In genomic region chr19:633786-634639, GRCh38 we compare ENCODE assay signal across 8 cellular contexts. TPM values are rescaled to one million over a fixed set of nuclear protein-coding genes. Genes with fewer than 3 reads are reported as not detected.
DNase-seq lines count a peak whose midpoint lies in the region.

No MANE protein-coding gene starts in this region.

- POLR2A ChIA-PET in activated CD4-positive, alpha-beta T cell treated with anti-CD3 and anti-CD28 coated beads, Interleukin-2, amount 10 ng/mL, durations not matched to agents 7 days and 5 days (lab: Charles Lee): no interaction called here

- peak overlapping the region; percentile 85 for H3K27ac Mint-ChIP-seq in activated CD4-positive, alpha-beta T cell treated with anti-CD3 and anti-CD28 coated beads, Interleukin-2, amount 10 ng/mL, durations not matched to agents 7 days and 5 days
- H3K27ac Mint-ChIP-seq in activated naive CD8-positive, alpha-beta T cell treated with anti-CD3 and anti-CD28 coated beads for 36 hours: peak overlapping the region; percentile 95

- peaks cover 17% of the 10 kb centered on the region for H3K4me1 ChIP-seq in thymus (ENCODE audit: control insufficient read depth, insufficient read depth, low read length)

- CTCF ChIA-PET in activated CD4-positive, alpha-beta T cell treated with anti-CD3 and anti-CD28 coated beads, Interleukin-2, amount 10 ng/mL, durations not matched to agents 7 days and 5 days (lab: Charles Lee): interaction anchor here (0.7 to 1.3 kb wide), 5 partner anchors 9 to 123 kb away, joined by 3 to 5 read pairs (median 4); no protein-coding TSS in a partner anchor

- H3K27me3 ChIP-seq in layer of hippocampus (ENCODE audit: control insufficient read depth, insufficient read depth, low read length): no peaks in the 10 kb centered on the region
- H3K27me3 ChIP-seq in thymus (ENCODE audit: control insufficient read depth, insufficient read depth): peaks cover 6% of the 10 kb centered on the region

- peak overlapping the region; percentile 96 for H3K4me3 Mint-ChIP-seq in activated CD4-positive, alpha-beta T cell treated with anti-CD3 and anti-CD28 coated beads, Interleukin-2, amount 10 ng/mL, durations not matched to agents 7 days and 5 days
- H3K4me3 Mint-ChIP-seq in activated naive CD8-positive, alpha-beta T cell treated with anti-CD3 and anti-CD28 coated beads for 36 hours: peak overlapping the region; percentile 97

- no peaks in the 10 kb centered on the region for H3K27me3 Mint-ChIP-seq in activated CD4-positive, alpha-beta T cell treated with anti-CD3 and anti-CD28 coated beads, Interleukin-2, amount 10 ng/mL, durations not matched to agents 7 days and 5 days
- H3K27me3 Mint-ChIP-seq in activated naive CD8-positive, alpha-beta T cell treated with anti-CD3 and anti-CD28 coated beads for 36 hours: no peaks in the 10 kb centered on the region

- H3K4me1 Mint-ChIP-seq in activated CD4-positive, alpha-beta T cell treated with anti-CD3 and anti-CD28 coated beads, Interleukin-2, amount 10 ng/mL, durations not matched to agents 7 days and 5 days: peaks cover 23% of the 10 kb centered on the region
- H3K4me1 Mint-ChIP-seq in activated naive CD8-positive, alpha-beta T cell treated with anti-CD3 and anti-CD28 coated beads for 36 hours: peaks cover 24% of the 10 kb centered on the region

- no peaks in the 10 kb centered on the region for H3K9me3 Mint-ChIP-seq in activated CD4-positive, alpha-beta T cell treated with anti-CD3 and anti-CD28 coated beads, Interleukin-2, amount 10 ng/mL, durations not matched to agents 7 days and 5 days
- H3K9me3 Mint-ChIP-seq in activated naive CD8-positive, alpha-beta T cell treated with anti-CD3 and anti-CD28 coated beads for 36 hours: no peaks in the 10 kb centered on the region

- H3K36me3 Mint-ChIP-seq in activated CD4-positive, alpha-beta T cell treated with anti-CD3 and anti-CD28 coated beads, Interleukin-2, amount 10 ng/mL, durations not matched to agents 7 days and 5 days (ENCODE audit: low read depth): peaks cover 9% of the 10 kb centered on the region
- H3K36me3 Mint-ChIP-seq in activated naive CD8-positive, alpha-beta T cell treated with anti-CD3 and anti-CD28 coated beads for 36 hours: peaks cover 23% of the 10 kb centered on the region

- H3K9me3 ChIP-seq in thymus (ENCODE audit: control insufficient read depth): no peaks in the 10 kb centered on the region

- peak overlapping the region; percentile 91 for H3K4me3 ChIP-seq in thymus (ENCODE audit: low read length)

- peaks cover 13% of the 10 kb centered on the region for H3K36me3 ChIP-seq in thymus (ENCODE audit: control insufficient read depth, insufficient read depth)

- H3K27ac ChIP-seq in layer of hippocampus (ENCODE audit: low read depth, low read length) (peak overlapping the region; percentile 57), thymus (ENCODE audit: low read depth) (peak overlapping the region; percentile 60)

- DNase-seq in activated CD4-positive, alpha-beta T cell treated with anti-CD3 and anti-CD28 coated beads, Interleukin-2, amount 10 ng/mL, durations not matched to agents 7 days and 5 days: no peak
- no peak for DNase-seq in activated CD4-positive, alpha-beta T cell treated with anti-CD3 and anti-CD28 coated beads, Interleukin-2, amount 50 U/mL, for 48 hours
- no peak for DNase-seq in activated naive CD8-positive, alpha-beta T cell treated with anti-CD3 and anti-CD28 coated beads for 36 hours
- DNase-seq in iPS-NIHi7 (ENCODE audit: extremely low spot score): no peak
- no peak for DNase-seq in OCI-M1 (lab: John Stamatoyannopoulos, UW)
- DNase-seq in DMS114 treated with DMSO at 0.1 percent for 48 hours (lab: John Stamatoyannopoulos, UW; ENCODE audit: unreplicated experiment): no peak

- WGBS in thymus: 34% methylated on average over 32 of the region's 32 CpGs

RNA-seq across cellular contexts. Expression of gene POLRMT, which starts 0.7 kb away (rescaled TPM):
- 10 to 100 TPM; 42.1 to 52.3 TPM for total RNA-seq in activated CD4-positive, alpha-beta T cell treated with anti-CD3 and anti-CD28 coated beads, Interleukin-2, amount 10 ng/mL, durations not matched to agents 7 days and 5 days
- total RNA-seq in activated naive CD8-positive, alpha-beta T cell treated with anti-CD3 and anti-CD28 coated beads for 36 hours: 10 to 100 TPM; 73.3 to 74.6 TPM
- 130 TPM for polyA plus RNA-seq in thymus

RNA-seq across cellular contexts. Expression of gene FGF22, which starts 5.7 kb away (rescaled TPM):
- under 1 TPM in 1 of 2 experiments, not detected in 1; 0.12 TPM for total RNA-seq in activated CD4-positive, alpha-beta T cell treated with anti-CD3 and anti-CD28 coated beads, Interleukin-2, amount 10 ng/mL, durations not matched to agents 7 days and 5 days
- total RNA-seq in activated naive CD8-positive, alpha-beta T cell treated with anti-CD3 and anti-CD28 coated beads for 36 hours: not detected
- polyA plus RNA-seq in thymus: 0.25 TPM

RNA-seq across cellular contexts. Expression of gene RNF126, which starts 29.0 kb away (rescaled TPM):
- total RNA-seq in activated CD4-positive, alpha-beta T cell treated with anti-CD3 and anti-CD28 coated beads, Interleukin-2, amount 10 ng/mL, durations not matched to agents 7 days and 5 days: 10 to 100 TPM; 71.5 to 80.3 TPM
- 100 to 1,000 TPM; 106 to 108 TPM for total RNA-seq in activated naive CD8-positive, alpha-beta T cell treated with anti-CD3 and anti-CD28 coated beads for 36 hours
- 38.2 TPM for polyA plus RNA-seq in thymus

RNA-seq across cellular contexts. Expression of gene FSTL3, which starts 42.2 kb away (rescaled TPM):
- total RNA-seq in activated CD4-positive, alpha-beta T cell treated with anti-CD3 and anti-CD28 coated beads, Interleukin-2, amount 10 ng/mL, durations not matched to agents 7 days and 5 days: 1 to 10 TPM; 1.6 to 2.1 TPM
- 1 to 10 TPM; 6.2 to 6.5 TPM for total RNA-seq in activated naive CD8-positive, alpha-beta T cell treated with anti-CD3 and anti-CD28 coated beads for 36 hours
- 12.5 TPM for polyA plus RNA-seq in thymus

RNA-seq across cellular contexts. Expression of gene HCN2, which starts 44.3 kb away (rescaled TPM):
- total RNA-seq in activated CD4-positive, alpha-beta T cell treated with anti-CD3 and anti-CD28 coated beads, Interleukin-2, amount 10 ng/mL, durations not matched to agents 7 days and 5 days: 1 to 10 TPM; 2.6 to 3.2 TPM
- under 1 TPM; 0.31 to 0.34 TPM for total RNA-seq in activated naive CD8-positive, alpha-beta T cell treated with anti-CD3 and anti-CD28 coated beads for 36 hours
- 0.46 TPM for polyA plus RNA-seq in thymus
